In genomic region chr3:18346097-18346496, GRCh38 we compare ENCODE assay signal across 12 cellular contexts.
"Had no signal": no experiment of that assay in that cellular context is flagged by ENCODE, and none has a peak within 500 bp of the region (broad histone marks: within the 10 kb centered on the region; RNA-seq: fewer than 3 reads in every experiment).

No MANE protein-coding gene starts in this region.

- H3K27me3 Mint-ChIP-seq: naive B cell had no signal

- H3K4me1 Mint-ChIP-seq: naive B cell had no signal

- H3K9me3 ChIP-seq: gastrocnemius medialis, heart left ventricle, pancreas, tibial artery had no signal

- H3K36me3 ChIP-seq: adrenal gland had no signal

- H3K27ac ChIP-seq: adrenal gland, dorsolateral prefrontal cortex, gastrocnemius medialis, heart left ventricle, pancreas, tibial artery had no signal

- H3K4me3 ChIP-seq: adrenal gland, dorsolateral prefrontal cortex, gastrocnemius medialis, heart left ventricle, pancreas, tibial artery had no signal

- H3K4me3 Mint-ChIP-seq: activated T-cell treated with anti-CD3 and anti-CD28 coated beads, Interleukin-2, amount 50 U/mL, for 4 hours; naive B cell had no signal

- ATAC-seq: activated T-cell treated with anti-CD3 and anti-CD28 coated beads, Interleukin-2, amount 50 U/mL, for 4 hours; gastrocnemius medialis; heart left ventricle; left lobe of liver; pancreas had no signal

- DNase-seq: activated gamma-delta T cell treated with Interleukin-2 at 50 U/mL for 16 hours; activated T-cell treated with anti-CD3 and anti-CD28 coated beads, Interleukin-2, amount 50 U/mL, for 4 hours; adrenal gland; dorsolateral prefrontal cortex; erythroblast; gastrocnemius medialis; heart left ventricle; naive B cell; pancreas; stimulated activated CD4-positive, alpha-beta T cell treated with anti-CD3 and anti-CD28 coated beads, Interleukin-1b, Interleukin-23, amount 100 ng/mL, for 48 hours; tibial artery had no signal

- H3K27me3 ChIP-seq: adrenal gland, dorsolateral prefrontal cortex, gastrocnemius medialis, heart left ventricle, pancreas, tibial artery had no signal

- H3K4me1 ChIP-seq: adrenal gland, gastrocnemius medialis, heart left ventricle had no signal

- H3K9me3 Mint-ChIP-seq: activated T-cell treated with anti-CD3 and anti-CD28 coated beads, Interleukin-2, amount 50 U/mL, for 4 hours; naive B cell had no signal
